Comparison of ENCODE assay signal across 23 cellular contexts in genomic region chr17:41684050-41684449, GRCh38. TPM values are rescaled to one million over a fixed set of nuclear protein-coding genes. Genes with fewer than 3 reads are reported as not detected.
"Had no signal": no experiment of that assay in that cellular context is flagged by ENCODE, and none has a peak within 500 bp of the region (broad histone marks: within the 10 kb centered on the region; RNA-seq: fewer than 3 reads in every experiment).

No MANE protein-coding gene starts in this region.

- H3K9me3 ChIP-seq: psoas muscle, spleen had no signal

- H3K36me3 ChIP-seq: spleen had no signal

- H3K36me3 Mint-ChIP-seq: immature natural killer cell, T-cell had no signal

- H3K27ac ChIP-seq: psoas muscle, spleen, WERI-Rb-1 had no signal

- H3K9me3 Mint-ChIP-seq: activated naive CD4-positive, alpha-beta T cell treated with anti-CD3 and anti-CD28 coated beads, Interleukin-2, amount 10 ng/mL, durations not matched to agents 7 days and 5 days; activated T-helper 2 cell treated with anti-CD3 and anti-CD28 coated beads, Interferon-gamma antibody, Interleukin-2, Interleukin-4, amounts not matched to agents 10 μg/mL and 5 μg/mL and 100 μg/mL, durations not matched to agents 14 hours and 24 hours and 36 hours; stimulated activated memory B cell treated with anti-CD40 and anti-IgM and Interleukin-4, amounts not matched to agents 10 μg/mL and 1 μg/mL and 100 μg/mL, for 72 hours; T-cell had no signal

- H3K27me3 ChIP-seq: spleen had no signal

- DNase-seq: activated CD4-positive, alpha-beta T cell treated with anti-CD3 and anti-CD28 coated beads for 36 hours; activated CD8-positive, alpha-beta memory T cell treated with anti-CD3 and anti-CD28 coated beads for 24 hours; activated naive CD4-positive, alpha-beta T cell treated with anti-CD3 and anti-CD28 coated beads, Interleukin-2, amount 10 ng/mL, durations not matched to agents 7 days and 5 days; central memory CD4-positive, alpha-beta T cell; cortex of kidney; erythroblast; immature natural killer cell; left cardiac atrium; naive thymus-derived CD4-positive, alpha-beta T cell; spleen; stimulated activated CD4-positive, alpha-beta T cell treated with anti-CD3 and anti-CD28 coated beads, Interleukin-1b, Interleukin-23, amount 100 ng/mL, for 48 hours; T-cell; T1000; trophoblast cell; WERI-Rb-1 had no signal

- H3K27me3 Mint-ChIP-seq: activated CD4-positive, alpha-beta T cell treated with anti-CD3 and anti-CD28 coated beads for 36 hours; stimulated activated memory B cell treated with anti-CD40 and anti-IgM and Interleukin-4, amounts not matched to agents 10 μg/mL and 1 μg/mL and 100 μg/mL, for 72 hours; T-cell had no signal

- H3K27ac Mint-ChIP-seq: activated CD4-positive, alpha-beta T cell treated with anti-CD3 and anti-CD28 coated beads for 36 hours; activated naive CD4-positive, alpha-beta T cell treated with anti-CD3 and anti-CD28 coated beads, Interleukin-2, amount 10 ng/mL, durations not matched to agents 7 days and 5 days; activated T-helper 2 cell treated with anti-CD3 and anti-CD28 coated beads, Interferon-gamma antibody, Interleukin-2, Interleukin-4, amounts not matched to agents 10 μg/mL and 5 μg/mL and 100 μg/mL, durations not matched to agents 14 hours and 24 hours and 36 hours; immature natural killer cell; stimulated activated memory B cell treated with anti-CD40 and anti-IgM and Interleukin-4, amounts not matched to agents 10 μg/mL and 1 μg/mL and 100 μg/mL, for 72 hours; T-cell had no signal

- H3K4me3 Mint-ChIP-seq: activated CD4-positive, alpha-beta T cell treated with anti-CD3 and anti-CD28 coated beads for 36 hours; activated naive CD4-positive, alpha-beta T cell treated with anti-CD3 and anti-CD28 coated beads, Interleukin-2, amount 10 ng/mL, durations not matched to agents 7 days and 5 days; immature natural killer cell; naive thymus-derived CD4-positive, alpha-beta T cell; stimulated activated memory B cell treated with anti-CD40 and anti-IgM and Interleukin-4, amounts not matched to agents 10 μg/mL and 1 μg/mL and 100 μg/mL, for 72 hours; T-cell had no signal

- ATAC-seq: activated CD4-positive, alpha-beta T cell treated with anti-CD3 and anti-CD28 coated beads for 36 hours; left cardiac atrium; naive thymus-derived CD4-positive, alpha-beta T cell; psoas muscle; stimulated activated memory B cell treated with anti-CD40 and anti-IgM and Interleukin-4, amounts not matched to agents 10 μg/mL and 1 μg/mL and 100 μg/mL, for 72 hours; T-cell had no signal

- H3K4me3 ChIP-seq: psoas muscle, spleen had no signal

RNA-seq across cellular contexts. Expression of gene GAST, which starts 28.1 kb away (rescaled TPM):
- total RNA-seq: activated CD4-positive, alpha-beta T cell treated with anti-CD3 and anti-CD28 coated beads for 36 hours; activated T-helper 2 cell treated with anti-CD3 and anti-CD28 coated beads, Interferon-gamma antibody, Interleukin-2, Interleukin-4, amounts not matched to agents 10 μg/mL and 5 μg/mL and 100 μg/mL, durations not matched to agents 14 hours and 24 hours and 36 hours; left cardiac atrium; lung microvascular endothelial cell; mononuclear cell; naive thymus-derived CD4-positive, alpha-beta T cell; osteoblast; psoas muscle; sciatic nerve; spleen; subcutaneous adipose tissue; T-cell had no signal

RNA-seq across cellular contexts. Expression of gene HAP1, which starts 50.4 kb away (rescaled TPM):
- total RNA-seq: activated CD4-positive, alpha-beta T cell treated with anti-CD3 and anti-CD28 coated beads for 36 hours; left cardiac atrium; mononuclear cell; subcutaneous adipose tissue had no signal

RNA-seq across cellular contexts. Expression of gene KRT17, which starts 59.7 kb away (rescaled TPM):
- total RNA-seq: activated CD4-positive, alpha-beta T cell treated with anti-CD3 and anti-CD28 coated beads for 36 hours; activated T-helper 2 cell treated with anti-CD3 and anti-CD28 coated beads, Interferon-gamma antibody, Interleukin-2, Interleukin-4, amounts not matched to agents 10 μg/mL and 5 μg/mL and 100 μg/mL, durations not matched to agents 14 hours and 24 hours and 36 hours; left cardiac atrium; lung microvascular endothelial cell; naive thymus-derived CD4-positive, alpha-beta T cell; psoas muscle; sciatic nerve; subcutaneous adipose tissue; T-cell had no signal
